Comparison of ENCODE assay signal across 24 cellular contexts in genomic region chr4:145776208-145776607, GRCh38.
DNase-seq lines count a peak whose midpoint lies in the region; ATAC-seq, FAIRE-seq and TF ChIP-seq lines count a peak whose summit lies in the region.
"Had no signal": no experiment of that assay in that cellular context is flagged by ENCODE, and none has a peak within 500 bp of the region (broad histone marks: within the 10 kb centered on the region; RNA-seq: fewer than 3 reads in every experiment).

No MANE protein-coding gene starts in this region.

- peaks cover 0 to 2% (median 0%) of the 10 kb centered on the region in 3 donors for H3K27me3 Mint-ChIP-seq in immature natural killer cell (ENCODE audit: low read depth in 3 of 3)
- H3K27me3 Mint-ChIP-seq: CD4-positive, alpha-beta T cell; CD8-positive, alpha-beta memory T cell had no signal

- no peak overlapping the region for H3K27ac Mint-ChIP-seq in immature natural killer cell
- H3K27ac Mint-ChIP-seq: CD14-positive monocyte; CD4-positive, alpha-beta T cell; CD8-positive, alpha-beta memory T cell; H9 had no signal

- no peak for TF ChIP-seq POLR2A in K562 (conservative IDR thresholded peaks at IDR 0.05)
- TF ChIP-seq POLR2A in esophagus muscularis mucosa (IDR thresholded peaks at IDR 0.05; ENCODE audit: low read depth): no peak

- H3K9me3 Mint-ChIP-seq in immature natural killer cell: no peaks in the 10 kb centered on the region
- H3K9me3 Mint-ChIP-seq: CD4-positive, alpha-beta T cell; CD8-positive, alpha-beta memory T cell; H9 had no signal

- peak; percentile 62 for DNase-seq in OCI-M1 (lab: John Stamatoyannopoulos, UW)
- DNase-seq in K562 (ENCODE audit: extremely low read depth in 1 of 4, low spot score in 3 of 4): peak in 2 of 4 experiments; percentile 15 to 34
- DNase-seq in esophagus muscularis mucosa (ENCODE audit: extremely low spot score): peak; percentile 82
- DNase-seq in immature natural killer cell: no peak
- DNase-seq in OCI-LY7 (ENCODE audit: low spot score): no peak
- no peak for DNase-seq in NCI-H524 treated with DMSO at 0.1 percent for 48 hours (lab: John Stamatoyannopoulos, UW)
- DNase-seq: 8988T; ACHN; AML-193; BE2C; CD4-positive, alpha-beta T cell; CD8-positive, alpha-beta memory T cell; DMS 273 treated with DMSO at 0.1 percent for 48 hours; DMS79; EL; GDM1; H9 had no signal

- H3K36me3 Mint-ChIP-seq in immature natural killer cell: peaks cover 26 to 50% (median 38%) of the 10 kb centered on the region in 3 donors

- TF ChIP-seq RAD21 in K562 (CRISPR knock-in tag; conservative IDR thresholded peaks at IDR 0.05 in 1 of 2, IDR thresholded peaks at IDR 0.05 in 1 of 2): no peak

- ATAC-seq in K562 (peak; percentile 31; the same call in 1 of the 3 replicates), GM21529 (IDR thresholded peaks at IDR 0.05; ENCODE audit: unreplicated experiment) (no peak)
- ATAC-seq: GM12878 had no signal

- no peaks in the 10 kb centered on the region for H3K79me2 ChIP-seq in K562 (ENCODE audit: control insufficient read depth, insufficient read depth, low read length)
- no peaks in the 10 kb centered on the region for H3K79me2 ChIP-seq in OCI-LY7 (ENCODE audit: insufficient read depth, low read depth, low read length)

- TF ChIP-seq EP300 in K562 (IDR thresholded peaks at IDR 0.05; ENCODE audit: low read length) (no peak), esophagus muscularis mucosa (IDR thresholded peaks at IDR 0.05) (no peak)

- H3K4me1 ChIP-seq in K562 (replicated peaks in 1 of 2; ENCODE audit: control insufficient read depth in 2 of 2, insufficient read depth in 2 of 2, low read length in 2 of 2): no peaks in the 10 kb centered on the region
- peaks cover 0 to 14% (median 9%) of the 10 kb centered on the region in 4 donors for H3K4me1 ChIP-seq in esophagus muscularis mucosa
- no peaks in the 10 kb centered on the region for H3K4me1 ChIP-seq in OCI-LY7 (ENCODE audit: insufficient read depth, low read length, poor library complexity, severe bottlenecking)
- H3K4me1 ChIP-seq: A549, BE2C had no signal

- no peaks in the 10 kb centered on the region for H3K9me2 ChIP-seq in OCI-LY7 (ENCODE audit: insufficient read depth, low read length)

- H3K27me3 ChIP-seq in K562 (ENCODE audit: control insufficient read depth in 2 of 2, insufficient read depth in 2 of 2, low read length in 2 of 2) (peaks cover 6 to 19% of the 10 kb centered on the region in 2 experiments; a peak in 4 of 5 replicates), esophagus muscularis mucosa (no peaks in the 10 kb centered on the region)
- H3K27me3 ChIP-seq: BE2C; BLaER1 treated with 17β-estradiol and CSF1 and Interleukin-3, amounts not matched to agents 10 nM and 100 nM had no signal

- peaks cover 7 to 22% of the 10 kb centered on the region in 2 donors for H3K4me1 Mint-ChIP-seq in immature natural killer cell

- H3K9ac ChIP-seq in K562 (ENCODE audit: insufficient read depth in 1 of 2, low read depth in 2 of 2, low read length in 2 of 2): no peak overlapping the region
- H3K9ac ChIP-seq: BLaER1 treated with 17β-estradiol and CSF1 and Interleukin-3, amounts not matched to agents 10 nM and 100 nM had no signal

- H3K4me2 ChIP-seq in K562 (ENCODE audit: insufficient read depth, low read length): no peak overlapping the region
- no peak overlapping the region for H3K4me2 ChIP-seq in OCI-LY7 (ENCODE audit: low read length)
- H3K4me2 ChIP-seq: A549; BLaER1 treated with 17β-estradiol and CSF1 and Interleukin-3, amounts not matched to agents 10 nM and 100 nM had no signal

- H3K4me3 ChIP-seq in K562: no peak overlapping the region
- no peak overlapping the region for H3K4me3 ChIP-seq in esophagus muscularis mucosa
- H3K4me3 ChIP-seq in OCI-LY7 (ENCODE audit: low read depth, low read length, poor library complexity, severe bottlenecking): no peak overlapping the region
- H3K4me3 ChIP-seq: A549; BLaER1 treated with 17β-estradiol and CSF1 and Interleukin-3, amounts not matched to agents 10 nM and 100 nM; GM12878 had no signal

- 0% methylated on average over 4 of the region's 4 CpGs for WGBS in K562 (ENCODE audit: insufficient coverage, low coverage, missing lambda C conversion rate)
- WGBS in esophagus muscularis mucosa: 93% methylated on average over 4 of the region's 4 CpGs

- H3K9me3 ChIP-seq in K562 (replicated peaks; ENCODE audit: control insufficient read depth, insufficient read depth, low read depth, low read length) (no peaks in the 10 kb centered on the region), esophagus muscularis mucosa (no peaks in the 10 kb centered on the region), OCI-LY7 (ENCODE audit: low read length) (no peaks in the 10 kb centered on the region)
- H3K9me3 ChIP-seq: A549; BE2C; BLaER1 treated with 17β-estradiol and CSF1 and Interleukin-3, amounts not matched to agents 10 nM and 100 nM had no signal

- no peak overlapping the region for H3K4me3 Mint-ChIP-seq in immature natural killer cell
- H3K4me3 Mint-ChIP-seq: CD14-positive monocyte; CD4-positive, alpha-beta T cell; CD8-positive, alpha-beta memory T cell; H9 had no signal

- TF ChIP-seq CTCF in K562 (IDR thresholded peaks at IDR 0.05 in 2 of 3, conservative IDR thresholded peaks at IDR 0.05 in 1 of 3; ENCODE audit: insufficient read depth in 2 of 3, low read depth in 1 of 3, low read length in 3 of 3) (no peak), esophagus muscularis mucosa (IDR thresholded peaks at IDR 0.05) (no peak), OCI-LY7 (conservative IDR thresholded peaks at IDR 0.05; ENCODE audit: low read length) (no peak)

- intact Hi-C loops in K562 (cut with micrococcal nuclease): no loop called here
- intact Hi-C loops in esophagus muscularis mucosa (cut with DNase I): no loop called here
- intact Hi-C loops in OCI-LY7 (cut with micrococcal nuclease; ENCODE audit: unreplicated experiment): no loop called here

- no peaks in the 10 kb centered on the region for H3K9me1 ChIP-seq in K562 (ENCODE audit: control insufficient read depth, insufficient read depth, low read length)

- H4K20me1 ChIP-seq in K562 (replicated peaks; ENCODE audit: control insufficient read depth, insufficient read depth, low read length) (no peaks in the 10 kb centered on the region), OCI-LY7 (ENCODE audit: insufficient read depth, low read length) (no peaks in the 10 kb centered on the region)
- H4K20me1 ChIP-seq: BLaER1 treated with 17β-estradiol and CSF1 and Interleukin-3, amounts not matched to agents 10 nM and 100 nM had no signal

- BruUV-seq in K562 (replicated peaks; lab: Mats Ljungman, UMichigan) (no TSS peak), OCI-LY7 (replicated peaks; lab: Mats Ljungman, UMichigan) (no TSS peak)

- CTCF ChIA-PET in K562 (lab: Yijun Ruan, JAX; ENCODE audit: low intra/inter-chr PET ratio): no interaction called here
- CTCF ChIA-PET in OCI-LY7 (lab: Charles Lee; ENCODE audit: unreplicated experiment): no interaction called here

- in situ Hi-C loops in K562 (cut with MboI): no loop called here

- no peak for FAIRE-seq in K562 (lab: Jason Lieb, UNC)
- FAIRE-seq: A549, D721Med, GM12878, GM19239 had no signal

- POLR2A ChIA-PET in K562 (lab: Yijun Ruan, JAX) (no interaction called here), OCI-LY7 (lab: Charles Lee) (interaction anchor here (0.7 kb wide), 1 partner anchor 346 kb away, joined by 3 read pairs; no protein-coding TSS in a partner anchor)

- H3K36me3 ChIP-seq in K562 (ENCODE audit: control insufficient read depth, insufficient read depth, low read length) (no peaks in the 10 kb centered on the region), esophagus muscularis mucosa (peaks cover 0 to 51% (median 28%) of the 10 kb centered on the region in 4 donors), OCI-LY7 (ENCODE audit: insufficient read depth, low read length) (peaks cover 83% of the 10 kb centered on the region)

- H3K27ac ChIP-seq in K562 (ENCODE audit: extremely low read depth, low read depth, low read length): no peak overlapping the region
- no peak overlapping the region for H3K27ac ChIP-seq in esophagus muscularis mucosa (replicated peaks in 1 of 4)
- no peak overlapping the region for H3K27ac ChIP-seq in OCI-LY7 (ENCODE audit: low read depth, low read length, poor library complexity, severe bottlenecking)
- H3K27ac ChIP-seq: A549; BLaER1 treated with 17β-estradiol and CSF1 and Interleukin-3, amounts not matched to agents 10 nM and 100 nM had no signal

- H2AFZ ChIP-seq in K562 (ENCODE audit: low read depth, low read length) (no peak overlapping the region), OCI-LY7 (ENCODE audit: low read length) (no peak overlapping the region)

TF ChIP-seq in K562, 482 proteins besides CTCF, POLR2A, EP300 and RAD21 (continues in another document):
- no peak for TF ChIP-seq MLLT1 (IDR thresholded peaks at IDR 0.05)
- TF ChIP-seq CXXC5 (CRISPR knock-in tag; IDR thresholded peaks at IDR 0.05): no peak
- TF ChIP-seq ZNF655 (CRISPR knock-in tag; IDR thresholded peaks at IDR 0.05): no peak
- no peak for TF ChIP-seq RBBP5 (IDR thresholded peaks at IDR 0.05; ENCODE audit: borderline replicate concordance, insufficient read depth, low read length, poor library complexity, severe bottlenecking)
- no peak for TF ChIP-seq TCF15 (CRISPR knock-in tag; IDR thresholded peaks at IDR 0.05)
- TF ChIP-seq ZNF384 (IDR thresholded peaks at IDR 0.05; ENCODE audit: low read depth, low read length): peak; percentile 82

Comparison
In these comparisons a context has a peak if more than half of its experiments do, and no peak if none do; other contexts are left out.
1. DNase-seq: peak in OCI-M1 (single experiment) and esophagus muscularis mucosa (single experiment); none in immature natural killer cell (0 of 3), OCI-LY7 (single experiment) and NCI-H524 treated with DMSO at 0.1 percent for 48 hours (single experiment).